In the genomic region with DNA sequence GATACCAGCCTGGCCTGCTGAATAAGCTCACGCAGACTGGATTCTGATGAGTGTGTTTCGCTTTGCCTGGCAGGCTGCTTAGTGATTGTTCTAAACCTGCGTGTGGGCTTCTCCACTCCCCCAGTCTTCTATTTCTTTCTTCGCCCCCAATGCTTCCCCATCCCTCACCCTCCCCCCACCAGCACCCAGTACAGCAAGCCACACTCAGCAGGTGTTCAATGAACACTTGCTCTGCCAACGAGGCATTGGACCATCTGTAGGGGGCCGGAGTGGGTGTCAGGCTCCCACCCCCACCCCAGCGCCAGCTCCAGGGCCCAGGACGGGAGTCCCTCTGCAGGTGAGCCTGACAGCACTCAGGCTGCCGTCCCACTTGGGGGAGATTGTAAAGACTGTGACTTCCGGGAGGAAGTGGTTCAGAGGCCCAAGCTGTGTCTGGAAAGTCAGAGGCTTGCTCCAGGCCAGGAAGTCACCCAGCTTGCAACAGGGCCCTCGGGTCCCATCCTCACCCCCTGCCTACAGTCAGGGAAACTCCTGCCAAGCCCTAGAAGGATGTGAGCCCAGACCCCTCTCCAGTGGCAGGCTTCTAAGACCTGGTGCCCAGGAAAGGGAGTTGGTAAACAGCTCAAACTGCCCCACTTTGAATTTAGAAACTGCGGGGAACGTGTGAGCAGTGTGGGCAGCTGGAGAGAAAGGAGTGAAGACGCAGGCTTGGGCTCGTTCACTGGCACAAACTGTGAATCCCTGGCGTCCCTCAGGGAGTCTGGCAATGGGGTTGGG, we compare ENCODE assay signal across 9 cellular contexts.
DNase-seq lines count a peak whose midpoint lies in the region; ATAC-seq and TF ChIP-seq lines count a peak whose summit lies in the region.
"Had no signal": no experiment of that assay in that cellular context is flagged by ENCODE, and none has a peak within 500 bp of the region (broad histone marks: within the 10 kb centered on the region; RNA-seq: fewer than 3 reads in every experiment).

No MANE protein-coding gene starts in this region.

- ATAC-seq in RWPE2 (ENCODE audit: low read depth) (peak; percentile 33; the same call in 1 of the 3 replicates), foreskin keratinocyte (no peak), GM18870 (IDR thresholded peaks at IDR 0.05; ENCODE audit: unreplicated experiment) (no peak)

- no peak overlapping the region for H3K27ac ChIP-seq in RWPE2 (ENCODE audit: poor library complexity, severe bottlenecking)
- H3K27ac ChIP-seq in neutrophil: peak overlapping the region; percentile 93
- H3K27ac ChIP-seq in foreskin keratinocyte: no peak overlapping the region

- DNase-seq in NK-92 treated with Interleukin-12 subunit alpha and Interleukin-12 subunit beta, amount 100 ng/mL, for 24 hours (lab: John Stamatoyannopoulos, UW): peak; percentile 62
- DNase-seq in NK-92 (lab: John Stamatoyannopoulos, UW; ENCODE audit: unreplicated experiment) (no peak), RWPE2 (ENCODE audit: low spot score) (no peak), NCI-H146 (lab: John Stamatoyannopoulos, UW) (no peak), foreskin keratinocyte (no peak)
- DNase-seq in activated naive CD4-positive, alpha-beta T cell treated with anti-CD3 and anti-CD28 coated beads for 36 hours: peak; percentile 82

- TF ChIP-seq CTCF in RWPE2 (IDR thresholded peaks at IDR 0.05; ENCODE audit: poor library complexity, severe bottlenecking): no peak
- TF ChIP-seq CTCF in neutrophil (IDR thresholded peaks at IDR 0.05): peak; percentile 36
- no peak for TF ChIP-seq CTCF in foreskin keratinocyte (conservative IDR thresholded peaks at IDR 0.05)

- CTCF ChIA-PET in activated naive CD4-positive, alpha-beta T cell treated with anti-CD3 and anti-CD28 coated beads for 36 hours (lab: Charles Lee): interaction anchor here (1.0 to 4.1 kb wide), 5 partner anchors 10 to 153 kb away, joined by 3 to 25 read pairs (median 17); no protein-coding TSS in a partner anchor

- no peaks in the 10 kb centered on the region for H3K27me3 Mint-ChIP-seq in activated naive CD4-positive, alpha-beta T cell treated with anti-CD3 and anti-CD28 coated beads for 36 hours (ENCODE audit: low read depth)

- H3K9me3 ChIP-seq in RWPE2 (ENCODE audit: severe bottlenecking): no peaks in the 10 kb centered on the region
- H3K9me3 ChIP-seq in neutrophil: no peaks in the 10 kb centered on the region

- H3K4me1 Mint-ChIP-seq in activated naive CD4-positive, alpha-beta T cell treated with anti-CD3 and anti-CD28 coated beads for 36 hours (ENCODE audit: low read depth): peaks cover 40% of the 10 kb centered on the region

- peaks cover 6% of the 10 kb centered on the region for H3K36me3 Mint-ChIP-seq in activated naive CD4-positive, alpha-beta T cell treated with anti-CD3 and anti-CD28 coated beads for 36 hours (ENCODE audit: low read depth)

- no peaks in the 10 kb centered on the region for H3K27me3 ChIP-seq in RWPE2 (ENCODE audit: insufficient read depth, poor library complexity, severe bottlenecking)
- no peaks in the 10 kb centered on the region for H3K27me3 ChIP-seq in neutrophil
- no peaks in the 10 kb centered on the region for H3K27me3 ChIP-seq in foreskin keratinocyte

- no peaks in the 10 kb centered on the region for H3K4me1 ChIP-seq in RWPE2 (ENCODE audit: insufficient read depth, poor library complexity, severe bottlenecking)
- H3K4me1 ChIP-seq in neutrophil (ENCODE audit: control insufficient read depth in 1 of 2, insufficient read depth in 1 of 2, low read depth in 1 of 2, low read length in 1 of 2): peaks cover 48 to 57% of the 10 kb centered on the region in 2 experiments
- H3K4me1 ChIP-seq in foreskin keratinocyte: peaks cover 12% of the 10 kb centered on the region

- peak overlapping the region; percentile 33 for H3K4me3 Mint-ChIP-seq in activated naive CD4-positive, alpha-beta T cell treated with anti-CD3 and anti-CD28 coated beads for 36 hours

- no peaks in the 10 kb centered on the region for H3K36me3 ChIP-seq in RWPE2 (ENCODE audit: low read depth)
- H3K36me3 ChIP-seq in neutrophil: no peaks in the 10 kb centered on the region

- no peak overlapping the region for H3K4me3 ChIP-seq in RWPE2 (ENCODE audit: severe bottlenecking)
- H3K4me3 ChIP-seq in neutrophil (ENCODE audit: low read depth in 1 of 2, low read length in 1 of 2): peak overlapping the region; percentile 3 to 45
- H3K4me3 ChIP-seq: lung had no signal

- intact Hi-C loops in activated naive CD4-positive, alpha-beta T cell treated with anti-CD3 and anti-CD28 coated beads for 36 hours (cut with micrococcal nuclease): loop anchor here (1.0 to 5.0 kb wide), 2 partner anchors 23 to 128 kb away; a partner anchor contains a TSS

- peaks cover 8% of the 10 kb centered on the region for H3K9me3 Mint-ChIP-seq in activated naive CD4-positive, alpha-beta T cell treated with anti-CD3 and anti-CD28 coated beads for 36 hours

- peak overlapping the region; percentile 86 for H3K27ac Mint-ChIP-seq in activated naive CD4-positive, alpha-beta T cell treated with anti-CD3 and anti-CD28 coated beads for 36 hours

Comparison
In these comparisons a context has a peak if more than half of its experiments do, and no peak if none do; other contexts are left out.
1. DNase-seq: peak in NK-92 treated with Interleukin-12 subunit alpha and Interleukin-12 subunit beta, amount 100 ng/mL, for 24 hours (single experiment) and activated naive CD4-positive, alpha-beta T cell treated with anti-CD3 and anti-CD28 coated beads for 36 hours (single experiment); none in NK-92 (single experiment), RWPE2 (single experiment), NCI-H146 (single experiment) and foreskin keratinocyte (0 of 2).